ENCODE assay signal across 14 cellular contexts in genomic region chr5:113162770-113163169, GRCh38.
DNase-seq lines count a peak whose midpoint lies in the region; ATAC-seq and TF ChIP-seq lines count a peak whose summit lies in the region.
"Had no signal": no experiment of that assay in that cellular context is flagged by ENCODE, and none has a peak within 500 bp of the region (broad histone marks: within the 10 kb centered on the region; RNA-seq: fewer than 3 reads in every experiment).

No MANE protein-coding gene starts in this region.

- TF ChIP-seq CTCF in right atrium auricular region (IDR thresholded peaks at IDR 0.05) (no peak), WERI-Rb-1 (IDR thresholded peaks at IDR 0.05; ENCODE audit: low read depth, low read length) (no peak), foreskin fibroblast (IDR thresholded peaks at IDR 0.05; ENCODE audit: low read depth, low read length) (no peak), type B pancreatic cell (conservative IDR thresholded peaks at IDR 0.05) (no peak), lower lobe of right lung (IDR thresholded peaks at IDR 0.05) (no peak), Caco-2 (IDR thresholded peaks at IDR 0.05; ENCODE audit: insufficient read depth in 1 of 2, low read depth in 1 of 2, low read length in 1 of 2, severe bottlenecking in 1 of 2, unreplicated experiment in 1 of 2) (no peak)

- H3K36me3 ChIP-seq in right atrium auricular region = no peaks in the 10 kb centered on the region
- H3K36me3 ChIP-seq in WERI-Rb-1 = peaks cover 92% of the 10 kb centered on the region
- no peaks in the 10 kb centered on the region for H3K36me3 ChIP-seq in lower lobe of right lung
- no peaks in the 10 kb centered on the region for H3K36me3 ChIP-seq in Caco-2 (ENCODE audit: control insufficient read depth, insufficient read depth, low read length)
- H3K36me3 ChIP-seq: SJCRH30 had no signal

- H3K4me3 ChIP-seq in right atrium auricular region = no peak overlapping the region
- no peak overlapping the region for H3K4me3 ChIP-seq in WERI-Rb-1 (ENCODE audit: low read depth, low read length)
- H3K4me3 ChIP-seq in foreskin fibroblast (ENCODE audit: low read depth in 1 of 2, low read length in 2 of 2) = no peak overlapping the region
- H3K4me3 ChIP-seq in lower lobe of right lung = no peak overlapping the region
- no peak overlapping the region for H3K4me3 ChIP-seq in Caco-2 (ENCODE audit: low read depth, low read length)
- H3K4me3 ChIP-seq: body of pancreas, SJCRH30 had no signal

- H3K27ac Mint-ChIP-seq in type B pancreatic cell = peak overlapping the region; percentile 54
- no peak overlapping the region for H3K27ac Mint-ChIP-seq in Caco-2 (ENCODE audit: unreplicated experiment)
- H3K27ac Mint-ChIP-seq: activated T-cell treated with anti-CD3 and anti-CD28 coated beads, Interleukin-2, amount 50 U/mL, for 72 hours; nephron progenitor cell had no signal

- H3K36me3 Mint-ChIP-seq in type B pancreatic cell (no peaks in the 10 kb centered on the region), Caco-2 (ENCODE audit: insufficient read depth, unreplicated experiment) (no peaks in the 10 kb centered on the region)

- no peaks in the 10 kb centered on the region for H3K27me3 Mint-ChIP-seq in type B pancreatic cell
- H3K27me3 Mint-ChIP-seq in Caco-2 (ENCODE audit: insufficient read depth, unreplicated experiment) = peaks cover 17% of the 10 kb centered on the region

- H3K4me1 Mint-ChIP-seq in type B pancreatic cell (ENCODE audit: unreplicated experiment) = peaks cover 40% of the 10 kb centered on the region
- no peaks in the 10 kb centered on the region for H3K4me1 Mint-ChIP-seq in Caco-2 (ENCODE audit: low read depth, unreplicated experiment)

- ATAC-seq in lower lobe of right lung = no peak
- ATAC-seq: activated T-cell treated with anti-CD3 and anti-CD28 coated beads, Interleukin-2, amount 50 U/mL, for 72 hours; body of pancreas had no signal

- H3K27me3 ChIP-seq in right atrium auricular region (no peaks in the 10 kb centered on the region), WERI-Rb-1 (ENCODE audit: insufficient read depth, low read depth, severe bottlenecking) (no peaks in the 10 kb centered on the region), lower lobe of right lung (ENCODE audit: low read depth) (no peaks in the 10 kb centered on the region), Caco-2 (replicated peaks; ENCODE audit: control insufficient read depth, insufficient read depth, low read length) (no peaks in the 10 kb centered on the region)
- H3K27me3 ChIP-seq: body of pancreas, SJCRH30 had no signal

- intact Hi-C loops in cardiac septum (cut with DNase I) (no loop called here), lower lobe of right lung (cut with DNase I) (no loop called here), Caco-2 (cut with micrococcal nuclease; ENCODE audit: unreplicated experiment) (no loop called here)

- CTCF ChIA-PET in Caco-2 (lab: Charles Lee) = interaction anchor here (0.6 kb wide), 1 partner anchor 70 kb away, joined by 3 read pairs; no protein-coding TSS in a partner anchor

- POLR2A ChIA-PET in Caco-2 (lab: Charles Lee) = no interaction called here

- no peaks in the 10 kb centered on the region for H3K9me3 Mint-ChIP-seq in type B pancreatic cell
- no peaks in the 10 kb centered on the region for H3K9me3 Mint-ChIP-seq in Caco-2 (ENCODE audit: unreplicated experiment)
- H3K9me3 Mint-ChIP-seq: activated T-cell treated with anti-CD3 and anti-CD28 coated beads, Interleukin-2, amount 50 U/mL, for 72 hours; nephron progenitor cell had no signal

- no TSS peak for BruUV-seq in Caco-2 (replicated peaks; lab: Mats Ljungman, UMichigan)

- DNase-seq in right atrium auricular region (ENCODE audit: low spot score) = no peak
- no peak for DNase-seq in cardiac septum (ENCODE audit: low spot score)
- DNase-seq in WERI-Rb-1 = no peak
- peak; percentile 10 to 55 for DNase-seq in foreskin fibroblast
- DNase-seq in type B pancreatic cell (ENCODE audit: extremely low spot score, unreplicated experiment) = no peak
- no peak for DNase-seq in lower lobe of right lung
- no peak for DNase-seq in activated CD8-positive, alpha-beta memory T cell treated with anti-CD3 and anti-CD28 coated beads, Interleukin-2, amount 50 U/mL, for 48 hours
- DNase-seq in Caco-2 = no peak
- DNase-seq: activated T-cell treated with anti-CD3 and anti-CD28 coated beads, Interleukin-2, amount 50 U/mL, for 72 hours; body of pancreas; islet precursor cell; NCI-H510A; nephron progenitor cell; SJCRH30 had no signal

- H3K27ac ChIP-seq in right atrium auricular region (peak overlapping the region; percentile 46 to 63), WERI-Rb-1 (peak overlapping the region; percentile 22; the same call in 1 of the 2 replicates), lower lobe of right lung (no peak overlapping the region)
- H3K27ac ChIP-seq: body of pancreas, SJCRH30 had no signal

- H3K4me1 ChIP-seq in right atrium auricular region (peaks cover 0 to 63% of the 10 kb centered on the region in 2 donors), lower lobe of right lung (no peaks in the 10 kb centered on the region), Caco-2 (no peaks in the 10 kb centered on the region)
- H3K4me1 ChIP-seq: body of pancreas had no signal

- H3K9me3 ChIP-seq in right atrium auricular region = no peaks in the 10 kb centered on the region
- no peaks in the 10 kb centered on the region for H3K9me3 ChIP-seq in WERI-Rb-1 (ENCODE audit: severe bottlenecking)
- H3K9me3 ChIP-seq in lower lobe of right lung = no peaks in the 10 kb centered on the region
- H3K9me3 ChIP-seq in Caco-2 = no peaks in the 10 kb centered on the region
- H3K9me3 ChIP-seq: body of pancreas, SJCRH30 had no signal

- H3K4me3 Mint-ChIP-seq in type B pancreatic cell = no peak overlapping the region
- no peak overlapping the region for H3K4me3 Mint-ChIP-seq in Caco-2 (ENCODE audit: unreplicated experiment)
- H3K4me3 Mint-ChIP-seq: activated T-cell treated with anti-CD3 and anti-CD28 coated beads, Interleukin-2, amount 50 U/mL, for 72 hours; nephron progenitor cell had no signal

Comparison
In these comparisons a context has a peak if more than half of its experiments do, and no peak if none do; other contexts are left out.
1. DNase-seq: peak in foreskin fibroblast (2 of 2); none in right atrium auricular region (single experiment), cardiac septum (single experiment), WERI-Rb-1 (single experiment), type B pancreatic cell (single experiment), lower lobe of right lung (single experiment), activated CD8-positive, alpha-beta memory T cell treated with anti-CD3 and anti-CD28 coated beads, Interleukin-2, amount 50 U/mL, for 48 hours (single experiment) and Caco-2 (0 of 2).